21 cellular contexts compared by ENCODE assay signal in the genomic region with DNA sequence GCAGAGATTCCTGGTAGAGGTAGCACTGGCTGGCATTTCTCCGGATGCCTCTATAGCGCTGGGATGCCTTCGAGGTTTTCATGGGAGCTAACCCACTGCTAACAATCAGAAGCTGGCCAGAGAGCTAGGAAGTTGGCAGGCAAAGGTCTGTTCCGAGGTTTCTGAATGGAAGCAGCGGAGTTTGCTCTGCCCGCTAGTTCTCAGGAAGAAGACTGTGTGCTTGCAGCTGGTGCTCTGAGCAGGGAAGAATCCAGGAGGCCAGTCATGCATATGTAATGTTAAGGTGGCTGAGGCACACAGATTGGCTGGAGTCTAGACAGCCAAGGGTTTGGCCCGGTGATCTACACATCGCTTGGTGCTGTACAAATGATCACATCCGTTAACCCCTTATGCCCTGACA. TPM values are rescaled to one million over a fixed set of nuclear protein-coding genes. Genes with fewer than 3 reads are reported as not detected.
DNase-seq lines count a peak whose midpoint lies in the region; ATAC-seq and TF ChIP-seq lines count a peak whose summit lies in the region.
"Had no signal": no experiment of that assay in that cellular context is flagged by ENCODE, and none has a peak within 500 bp of the region (broad histone marks: within the 10 kb centered on the region; RNA-seq: fewer than 3 reads in every experiment).

Gene TMC3, minus strand, starts transcription at position 218 of the 400 bp plus-strand sequence. Its CDS starts 136 bp downstream, at position 82.

- H3K18ac ChIP-seq in trophoblast cell (ENCODE audit: low read length), result no peak within 1 kb of the TSS

- no peaks in the 10 kb centered on the region for H3K79me2 ChIP-seq in GM23248 (ENCODE audit: insufficient read depth)
- no peaks in the 10 kb centered on the region for H3K79me2 ChIP-seq in trophoblast cell (ENCODE audit: control insufficient read depth, insufficient read depth, low read length, poor library complexity)

- CTCF ChIA-PET in WTC11 (lab: Charles Lee), result interaction anchor here (0.8 to 1.1 kb wide), 2 partner anchors 99 to 107 kb away, joined by 3 read pairs; no protein-coding TSS in a partner anchor

- 0 out of 2 replicates have a peak, but pooled peaks cover 2% of the 10 kb centered on the region for H3K4me1 Mint-ChIP-seq in WTC11
- H3K4me1 Mint-ChIP-seq: activated CD8-positive, alpha-beta memory T cell treated with anti-CD3 and anti-CD28 coated beads, Interleukin-2, amount 10 ng/mL, durations not matched to agents 7 days and 5 days; CD4-positive, alpha-beta memory T cell; naive B cell had no signal

- POLR2A ChIA-PET in WTC11 (lab: Charles Lee), result no interaction called here

- no peaks in the 10 kb centered on the region for H3K79me1 ChIP-seq in trophoblast cell (ENCODE audit: low read length)

- ATAC-seq in WTC11, result peak; percentile 64
- ATAC-seq in GM18861 (IDR thresholded peaks at IDR 0.05; ENCODE audit: unreplicated experiment), result no peak
- no peak for ATAC-seq in GM21786 (IDR thresholded peaks at IDR 0.05; ENCODE audit: unreplicated experiment)
- ATAC-seq: activated CD8-positive, alpha-beta memory T cell treated with anti-CD3 and anti-CD28 coated beads, Interleukin-2, amount 10 ng/mL, durations not matched to agents 7 days and 5 days; esophagus mucosa; SK-N-SH treated with all-trans-retinoic acid at 6 μM for 48 hours had no signal

- H2AK5ac ChIP-seq in trophoblast cell (ENCODE audit: low read length), result no peak within 1 kb of the TSS

- no peaks in the 10 kb centered on the region for H4K20me1 ChIP-seq in GM23248 (ENCODE audit: insufficient read depth)

- H3K9me3 Mint-ChIP-seq in WTC11, result no peaks in the 10 kb centered on the region
- H3K9me3 Mint-ChIP-seq: CD4-positive, alpha-beta memory T cell; naive B cell had no signal

- H3F3A ChIP-seq in GM23248 (ENCODE audit: insufficient read depth), result no peaks in the 10 kb centered on the region

- H3K14ac ChIP-seq in trophoblast cell (ENCODE audit: low read length), result no peak within 1 kb of the TSS

- no peak within 1 kb of the TSS for H3K4me3 Mint-ChIP-seq in WTC11
- H3K4me3 Mint-ChIP-seq: activated CD8-positive, alpha-beta memory T cell treated with anti-CD3 and anti-CD28 coated beads, Interleukin-2, amount 10 ng/mL, durations not matched to agents 7 days and 5 days; CD4-positive, alpha-beta memory T cell; naive B cell had no signal

- H2BK5ac ChIP-seq in trophoblast cell (ENCODE audit: low read depth, low read length, poor library complexity), result no peak within 1 kb of the TSS

- H3K9me3 ChIP-seq in GM23248 (ENCODE audit: low read depth) (no peaks in the 10 kb centered on the region), trophoblast cell (ENCODE audit: insufficient read depth, low read depth, low read length) (no peaks in the 10 kb centered on the region)

- no peaks in the 10 kb centered on the region for H3K36me3 Mint-ChIP-seq in WTC11
- H3K36me3 Mint-ChIP-seq: activated CD8-positive, alpha-beta memory T cell treated with anti-CD3 and anti-CD28 coated beads, Interleukin-2, amount 10 ng/mL, durations not matched to agents 7 days and 5 days; CD4-positive, alpha-beta memory T cell; naive B cell had no signal

- H3K4me3 ChIP-seq in GM23248 (no peak within 1 kb of the TSS), trophoblast cell (ENCODE audit: low read depth, low read length) (no peak within 1 kb of the TSS)

- H3K23ac ChIP-seq in trophoblast cell (ENCODE audit: low read length), result no peak within 1 kb of the TSS

- H3K4me1 ChIP-seq in GM23248 (ENCODE audit: insufficient read depth), result no peaks in the 10 kb centered on the region
- no peaks in the 10 kb centered on the region for H3K4me1 ChIP-seq in trophoblast cell (ENCODE audit: control insufficient read depth in 1 of 2, insufficient read depth in 2 of 2, low read length in 2 of 2)

- H4K12ac ChIP-seq in trophoblast cell (ENCODE audit: low read depth, low read length), result no peak within 1 kb of the TSS

- H3K27ac Mint-ChIP-seq in WTC11, result no peak within 1 kb of the TSS
- H3K27ac Mint-ChIP-seq: activated CD8-positive, alpha-beta memory T cell treated with anti-CD3 and anti-CD28 coated beads, Interleukin-2, amount 10 ng/mL, durations not matched to agents 7 days and 5 days; CD4-positive, alpha-beta memory T cell; naive B cell; progenitor cell of endocrine pancreas had no signal

- H2AFZ ChIP-seq in GM23248 (no peak within 1 kb of the TSS), trophoblast cell (ENCODE audit: insufficient read depth, low read length, poor library complexity) (no peak within 1 kb of the TSS)

- H3K4me2 ChIP-seq in GM23248 (ENCODE audit: unreplicated experiment) (no peak within 1 kb of the TSS), trophoblast cell (ENCODE audit: low read length) (no peak within 1 kb of the TSS)

- H2BK12ac ChIP-seq in trophoblast cell (ENCODE audit: low read length), result no peak within 1 kb of the TSS

- 0 out of 2 replicates have a peak, but pooled peaks cover 4% of the 10 kb centered on the region for H3K27me3 ChIP-seq in GM23248 (replicated peaks; ENCODE audit: insufficient read depth)
- H3K27me3 ChIP-seq in trophoblast cell (ENCODE audit: insufficient read depth, low read length), result no peaks in the 10 kb centered on the region

- no peak within 1 kb of the TSS for H4K91ac ChIP-seq in trophoblast cell (ENCODE audit: low read depth, low read length)

- in situ Hi-C loops in GM23248 (cut with MboI), result no loop called here

- H3K4ac ChIP-seq in trophoblast cell (ENCODE audit: low read depth, low read length), result no peak within 1 kb of the TSS

- H3K36me3 ChIP-seq in GM23248 (ENCODE audit: low read depth), result no peaks in the 10 kb centered on the region
- no peaks in the 10 kb centered on the region for H3K36me3 ChIP-seq in trophoblast cell (ENCODE audit: control insufficient read depth in 1 of 2, insufficient read depth in 2 of 2, low read length in 2 of 2)

- TF ChIP-seq CTCF in WTC11 (IDR thresholded peaks at IDR 0.05), result no peak

- no peak within 1 kb of the TSS for H2BK120ac ChIP-seq in trophoblast cell (ENCODE audit: insufficient read depth, low read length, poor library complexity)

- H3K27ac ChIP-seq in GM23248 (no peak within 1 kb of the TSS), trophoblast cell (ENCODE audit: low read depth, low read length) (no peak within 1 kb of the TSS)

- H4K8ac ChIP-seq in trophoblast cell (ENCODE audit: low read depth, low read length), result no peak within 1 kb of the TSS

- H3K9me2 ChIP-seq in GM23248 (ENCODE audit: insufficient read depth), result no peaks in the 10 kb centered on the region

- DNase-seq in GM23248, result peak; percentile 7
- peak; percentile 12 for DNase-seq in WTC11 (ENCODE audit: low spot score)
- DNase-seq in iPS-NIHi11 (ENCODE audit: low spot score), result peak; percentile 30
- peak; percentile 73 to 76 for DNase-seq in trophoblast cell
- DNase-seq in DMS53 (lab: John Stamatoyannopoulos, UW), result no peak
- no peak for DNase-seq in NCI-H748 (lab: John Stamatoyannopoulos, UW; ENCODE audit: unreplicated experiment)
- DNase-seq: activated CD8-positive, alpha-beta memory T cell treated with anti-CD3 and anti-CD28 coated beads, Interleukin-2, amount 10 ng/mL, durations not matched to agents 7 days and 5 days; CD4-positive, alpha-beta memory T cell; DMS153; HCEC 1CT; naive B cell; NCI-H1417 treated with DMSO at 0.1 percent for 48 hours; NCI-H2227 treated with DMSO at 0.1 percent for 48 hours; RPMI8226 had no signal

- H3K9ac ChIP-seq in GM23248, result no peak within 1 kb of the TSS
- no peak within 1 kb of the TSS for H3K9ac ChIP-seq in trophoblast cell (ENCODE audit: low read length)

- H3K27me3 Mint-ChIP-seq in WTC11 (ENCODE audit: low read depth), result no peaks in the 10 kb centered on the region
- H3K27me3 Mint-ChIP-seq: naive B cell, progenitor cell of endocrine pancreas had no signal

- WGBS in GM23248 (ENCODE audit: low coverage in 1 of 2, low lambda C conversion rate in 2 of 2, missing lambda C conversion rate in 2 of 2), 2 experiments, result 52 to 54% methylated on average over 9 of the region's 9 CpGs
- no CpG with 5 or more reads among the region's 9 CpGs for WGBS in trophoblast cell (ENCODE audit: extremely low coverage, insufficient coverage, insufficient read length)

TF ChIP-seq in WTC11, 78 proteins besides CTCF, POLR2A, EP300 and RAD21 (continues in another document):
- no peak for TF ChIP-seq CREB1 (CRISPR knock-in tag; IDR thresholded peaks at IDR 0.05)
- TF ChIP-seq SMAD3 (CRISPR knock-in tag; IDR thresholded peaks at IDR 0.05; ENCODE audit: borderline replicate concordance), result no peak
- no peak for TF ChIP-seq NFATC4 (CRISPR knock-in tag; IDR thresholded peaks at IDR 0.05)
- no peak for TF ChIP-seq ZNF121 (CRISPR knock-in tag; IDR thresholded peaks at IDR 0.05)
- no peak for TF ChIP-seq ZNF532 (CRISPR knock-in tag; IDR thresholded peaks at IDR 0.05; ENCODE audit: borderline replicate concordance)
- TF ChIP-seq TEAD1 (CRISPR knock-in tag; IDR thresholded peaks at IDR 0.05), result no peak

RNA-seq across cellular contexts. Expression of gene TMC3, which starts in this region (rescaled TPM):
- not detected in 2 replicates for total RNA-seq in GM23248 (2014; rRNA removed; shearing (Covaris generic))
- not detected in 2 replicates for polyA plus RNA-seq in GM23248 (2016; fragmentation: Nextera tagmentation; extraction: Ambion mirVana)
- not detected in 3 replicates for total RNA-seq in WTC11 (2021)
- 0.01 TPM in 1 of 2 replicates, not detected in the other for polyA plus RNA-seq in trophoblast cell (2013)
- total RNA-seq: activated CD8-positive, alpha-beta memory T cell treated with anti-CD3 and anti-CD28 coated beads, Interleukin-2, amount 10 ng/mL, durations not matched to agents 7 days and 5 days; CD4-positive, alpha-beta memory T cell; esophagus mucosa; glomerular endothelial cell; lung microvascular endothelial cell had no signal

Comparison
In these comparisons a context has a peak if more than half of its experiments do, and no peak if none do; other contexts are left out.
1. Peak in DNase-seq in GM23248; RNA of the gene not detected or under 1 TPM.
2. Peak in DNase-seq and ATAC-seq in WTC11; RNA of the gene not detected or under 1 TPM.
3. DNase-seq: peak in iPS-NIHi11 (single experiment) and trophoblast cell (2 of 2); none in DMS53 (single experiment) and NCI-H748 (single experiment).